Comparison of ENCODE assay signal across 1 cellular context in the genomic region with DNA sequence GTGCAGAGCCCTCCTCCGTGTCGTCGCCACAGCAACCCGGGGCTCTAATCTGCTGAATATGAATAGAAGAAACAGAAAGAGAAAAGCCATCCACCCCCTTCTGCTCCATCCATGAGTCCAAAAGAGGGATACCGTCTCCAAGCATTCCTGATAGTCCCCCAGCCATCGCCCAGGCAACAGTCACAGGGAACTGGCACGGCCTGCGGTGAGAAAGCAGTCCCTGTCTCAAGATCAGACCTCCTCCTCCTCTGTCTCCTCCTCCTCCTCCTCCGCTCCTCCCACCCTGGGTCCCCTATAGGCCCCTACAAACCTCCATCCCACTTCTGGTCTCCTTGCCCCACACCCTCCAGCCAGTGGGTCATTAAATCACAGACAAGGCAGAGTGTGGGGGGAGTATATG.
TF ChIP-seq lines count a peak whose summit lies in the region.

No MANE protein-coding gene starts in this region.

TF ChIP-seq in GM23338, 12 proteins besides CTCF, POLR2A, EP300 and RAD21 (continued from another document):
- TF ChIP-seq, protein P1, sequence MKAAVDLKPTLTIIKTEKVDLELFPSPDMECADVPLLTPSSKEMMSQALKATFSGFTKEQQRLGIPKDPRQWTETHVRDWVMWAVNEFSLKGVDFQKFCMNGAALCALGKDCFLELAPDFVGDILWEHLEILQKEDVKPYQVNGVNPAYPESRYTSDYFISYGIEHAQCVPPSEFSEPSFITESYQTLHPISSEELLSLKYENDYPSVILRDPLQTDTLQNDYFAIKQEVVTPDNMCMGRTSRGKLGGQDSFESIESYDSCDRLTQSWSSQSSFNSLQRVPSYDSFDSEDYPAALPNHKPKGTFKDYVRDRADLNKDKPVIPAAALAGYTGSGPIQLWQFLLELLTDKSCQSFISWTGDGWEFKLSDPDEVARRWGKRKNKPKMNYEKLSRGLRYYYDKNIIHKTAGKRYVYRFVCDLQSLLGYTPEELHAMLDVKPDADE (IDR thresholded peaks at IDR 0.05): no peak
TF ChIP-seq in GM23338: peak in this region for 0.
